11 cellular contexts compared by ENCODE assay signal in the genomic region with DNA sequence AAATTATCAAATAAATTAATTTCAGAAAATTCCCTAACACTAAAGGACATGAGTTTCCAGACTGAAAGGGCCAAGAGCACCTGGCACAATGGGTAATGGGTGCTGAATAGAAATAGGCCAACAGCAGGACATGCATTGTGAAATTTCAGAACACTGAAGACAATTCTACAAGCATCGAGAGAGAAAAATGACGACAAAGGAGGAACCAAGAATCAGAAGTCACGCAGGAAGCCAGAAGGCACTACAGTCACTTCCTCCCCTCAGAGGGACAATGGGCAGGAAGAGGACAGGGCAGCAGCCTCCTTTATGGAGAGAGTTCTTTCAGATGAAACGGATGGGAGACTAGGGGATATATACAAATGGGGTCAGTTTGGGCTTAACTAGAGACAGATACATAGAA. TPM values are rescaled to one million over a fixed set of nuclear protein-coding genes. Genes with fewer than 3 reads are reported as not detected.
A peak's percentile ranks its signal among the peaks of the same experiment; 100 is the strongest.
DNase-seq lines count a peak whose midpoint lies in the region; ATAC-seq and TF ChIP-seq lines count a peak whose summit lies in the region.
"Had no signal": no experiment of that assay in that cellular context is flagged by ENCODE, and none has a peak within 500 bp of the region (broad histone marks: within the 10 kb centered on the region; RNA-seq: fewer than 3 reads in every experiment).

No MANE protein-coding gene starts in this region.

- H3K9me3 Mint-ChIP-seq in CD4-positive, CD25-positive, alpha-beta regulatory T cell, result peaks cover 0 to 2% (median 0%) of the 10 kb centered on the region in 7 donors
- no peaks in the 10 kb centered on the region for H3K9me3 Mint-ChIP-seq in activated T-helper 1 cell treated with anti-CD3 and anti-CD28 coated beads, Interleukin-12 subunit alpha, Interleukin-12 subunit beta, Interleukin-2, Interleukin-4 antibody, amounts not matched to agents 30 ng/mL and 10 ng/mL and 1 ng/mL, durations not matched to agents 14 hours and 24 hours and 36 hours
- H3K9me3 Mint-ChIP-seq: H9 had no signal

- H3K9me3 ChIP-seq in CD4-positive, CD25-positive, alpha-beta regulatory T cell (ENCODE audit: control insufficient read depth in 2 of 2, low read length in 2 of 2), result no peaks in the 10 kb centered on the region
- H3K9me3 ChIP-seq in lung (ENCODE audit: control insufficient read depth in 2 of 2, insufficient read depth in 1 of 2, low read length in 1 of 2), result no peaks in the 10 kb centered on the region

- H3K4me1 Mint-ChIP-seq in CD4-positive, CD25-positive, alpha-beta regulatory T cell, result peaks cover 7 to 20% (median 12%) of the 10 kb centered on the region in 4 donors
- H3K4me1 Mint-ChIP-seq in activated T-helper 1 cell treated with anti-CD3 and anti-CD28 coated beads, Interleukin-12 subunit alpha, Interleukin-12 subunit beta, Interleukin-2, Interleukin-4 antibody, amounts not matched to agents 30 ng/mL and 10 ng/mL and 1 ng/mL, durations not matched to agents 14 hours and 24 hours and 36 hours (ENCODE audit: low read depth), result peaks cover 17% of the 10 kb centered on the region

- H3K27me3 ChIP-seq in CD4-positive, CD25-positive, alpha-beta regulatory T cell (ENCODE audit: control insufficient read depth, insufficient read depth, low read length), result no peaks in the 10 kb centered on the region
- no peaks in the 10 kb centered on the region for H3K27me3 ChIP-seq in lung (ENCODE audit: control insufficient read depth, insufficient read depth)

- H3K36me3 ChIP-seq in CD4-positive, CD25-positive, alpha-beta regulatory T cell (ENCODE audit: control insufficient read depth, insufficient read depth, low read length), result no peaks in the 10 kb centered on the region
- peaks cover 0 to 3% of the 10 kb centered on the region in 2 donors for H3K36me3 ChIP-seq in lung (ENCODE audit: control insufficient read depth in 2 of 2, insufficient read depth in 2 of 2, low read length in 2 of 2)

- H3K27ac ChIP-seq in CD4-positive, CD25-positive, alpha-beta regulatory T cell (ENCODE audit: insufficient read depth, low read length, poor library complexity, severe bottlenecking), result no peak overlapping the region
- peak overlapping the region in 1 of 2 donors; percentile 63 for H3K27ac ChIP-seq in lung (ENCODE audit: low read depth in 1 of 2, low read length in 1 of 2)

- 14 to 28% methylated on average over 4 of the region's 4 CpGs for WGBS in lung, 2 donors

- H3K27ac Mint-ChIP-seq in CD4-positive, CD25-positive, alpha-beta regulatory T cell, result peak overlapping the region; percentile 45 to 91 (median 85)
- H3K27ac Mint-ChIP-seq in activated T-helper 1 cell treated with anti-CD3 and anti-CD28 coated beads, Interleukin-12 subunit alpha, Interleukin-12 subunit beta, Interleukin-2, Interleukin-4 antibody, amounts not matched to agents 30 ng/mL and 10 ng/mL and 1 ng/mL, durations not matched to agents 14 hours and 24 hours and 36 hours, result peak overlapping the region; percentile 80

- H3K4me3 Mint-ChIP-seq in CD4-positive, CD25-positive, alpha-beta regulatory T cell, result peak overlapping the region in 1 of 4 donors; percentile 10
- H3K4me3 Mint-ChIP-seq in activated T-helper 1 cell treated with anti-CD3 and anti-CD28 coated beads, Interleukin-12 subunit alpha, Interleukin-12 subunit beta, Interleukin-2, Interleukin-4 antibody, amounts not matched to agents 30 ng/mL and 10 ng/mL and 1 ng/mL, durations not matched to agents 14 hours and 24 hours and 36 hours, result no peak overlapping the region
- H3K4me3 Mint-ChIP-seq: H9 had no signal

- DNase-seq in CD4-positive, CD25-positive, alpha-beta regulatory T cell, result peak in 1 of 3 donors; percentile 74
- DNase-seq in activated T-helper 1 cell treated with anti-CD3 and anti-CD28 coated beads, Interleukin-12 subunit alpha, Interleukin-12 subunit beta, Interleukin-2, Interleukin-4 antibody, amounts not matched to agents 30 ng/mL and 10 ng/mL and 1 ng/mL, durations not matched to agents 14 hours and 24 hours and 36 hours (ENCODE audit: low spot score), result no peak
- peak; percentile 32 for DNase-seq in lung (ENCODE audit: low spot score)
- no peak for DNase-seq in OCI-M2 (lab: John Stamatoyannopoulos, UW; ENCODE audit: unreplicated experiment)
- DNase-seq in DMS53 (lab: John Stamatoyannopoulos, UW), result no peak
- DNase-seq: activated T-cell treated with anti-CD3 and anti-CD28 coated beads, Interleukin-2, amount 50 U/mL, for 1 hour; H9; NCI-H446 treated with DMSO at 0.1 percent for 48 hours had no signal

- peak overlapping the region; percentile 22 for H3K4me3 ChIP-seq in CD4-positive, CD25-positive, alpha-beta regulatory T cell (ENCODE audit: low read depth, low read length)
- no peak overlapping the region for H3K4me3 ChIP-seq in lung

- H3K4me1 ChIP-seq in CD4-positive, CD25-positive, alpha-beta regulatory T cell (ENCODE audit: control insufficient read depth, insufficient read depth, low read length, poor library complexity, severe bottlenecking), result peaks cover 8% of the 10 kb centered on the region
- peaks cover 0 to 1% of the 10 kb centered on the region in 2 donors for H3K4me1 ChIP-seq in lung (ENCODE audit: control insufficient read depth in 2 of 2, insufficient read depth in 2 of 2, low read length in 2 of 2)

- peaks cover 5% of the 10 kb centered on the region for H3K36me3 Mint-ChIP-seq in CD4-positive, CD25-positive, alpha-beta regulatory T cell
- H3K36me3 Mint-ChIP-seq in activated T-helper 1 cell treated with anti-CD3 and anti-CD28 coated beads, Interleukin-12 subunit alpha, Interleukin-12 subunit beta, Interleukin-2, Interleukin-4 antibody, amounts not matched to agents 30 ng/mL and 10 ng/mL and 1 ng/mL, durations not matched to agents 14 hours and 24 hours and 36 hours (ENCODE audit: low read depth), result peaks cover 10% of the 10 kb centered on the region

- intact Hi-C loops in activated T-helper 1 cell treated with anti-CD3 and anti-CD28 coated beads, Interleukin-12 subunit alpha, Interleukin-12 subunit beta, Interleukin-2, Interleukin-4 antibody, amounts not matched to agents 30 ng/mL and 10 ng/mL and 1 ng/mL, durations not matched to agents 14 hours and 24 hours and 36 hours (cut with micrococcal nuclease), result no loop called here

- TF ChIP-seq CTCF in lung (IDR thresholded peaks at IDR 0.05; ENCODE audit: control extremely low read depth, extremely low read depth), result no peak

- ATAC-seq in CD4-positive, CD25-positive, alpha-beta regulatory T cell (ENCODE audit: low read depth in 2 of 2), result peak; percentile 55 to 57
- ATAC-seq in HG02884 (IDR thresholded peaks at IDR 0.05; ENCODE audit: unreplicated experiment) (peak; percentile 54), lung (ENCODE audit: insufficient read depth, low FRiP score) (no peak), GM18520 (IDR thresholded peaks at IDR 0.05; ENCODE audit: unreplicated experiment) (no peak), GM19324 (IDR thresholded peaks at IDR 0.05; ENCODE audit: low FRiP score, unreplicated experiment) (no peak)

- H3K27me3 Mint-ChIP-seq in CD4-positive, CD25-positive, alpha-beta regulatory T cell, result no peaks in the 10 kb centered on the region
- no peaks in the 10 kb centered on the region for H3K27me3 Mint-ChIP-seq in activated T-helper 1 cell treated with anti-CD3 and anti-CD28 coated beads, Interleukin-12 subunit alpha, Interleukin-12 subunit beta, Interleukin-2, Interleukin-4 antibody, amounts not matched to agents 30 ng/mL and 10 ng/mL and 1 ng/mL, durations not matched to agents 14 hours and 24 hours and 36 hours (ENCODE audit: insufficient read depth)

RNA-seq across cellular contexts. Expression of gene TMEM230, which starts 22.7 kb away (rescaled TPM):
- 48.3 TPM for total RNA-seq in CD4-positive, CD25-positive, alpha-beta regulatory T cell
- polyA plus RNA-seq in CD4-positive, CD25-positive, alpha-beta regulatory T cell, result 100 to 1,000 TPM; 158 to 237 (median 214) TPM
- 80.3 and 82.1 TPM in 2 replicates for total RNA-seq in activated T-helper 1 cell treated with anti-CD3 and anti-CD28 coated beads, Interleukin-12 subunit alpha, Interleukin-12 subunit beta, Interleukin-2, Interleukin-4 antibody, amounts not matched to agents 30 ng/mL and 10 ng/mL and 1 ng/mL, durations not matched to agents 14 hours and 24 hours and 36 hours
- total RNA-seq in lung, result 10 to 100 TPM; 89.2 to 93.8 TPM
- 100 to 1,000 TPM in 1 of 2 donors, 10 to 100 TPM in 1; 88.3 to 160 TPM for polyA plus RNA-seq in lung

RNA-seq across cellular contexts. Expression of gene PCNA, which starts 29.6 kb away (rescaled TPM):
- 33.0 TPM for total RNA-seq in CD4-positive, CD25-positive, alpha-beta regulatory T cell
- 10 to 100 TPM; 67.5 to 89.9 (median 76.2) TPM for polyA plus RNA-seq in CD4-positive, CD25-positive, alpha-beta regulatory T cell
- 512 and 519 TPM in 2 replicates for total RNA-seq in activated T-helper 1 cell treated with anti-CD3 and anti-CD28 coated beads, Interleukin-12 subunit alpha, Interleukin-12 subunit beta, Interleukin-2, Interleukin-4 antibody, amounts not matched to agents 30 ng/mL and 10 ng/mL and 1 ng/mL, durations not matched to agents 14 hours and 24 hours and 36 hours
- 10 to 100 TPM; 47.9 to 50.0 TPM for total RNA-seq in lung
- polyA plus RNA-seq in lung, result 10 to 100 TPM; 67.3 to 74.1 TPM

RNA-seq across cellular contexts. Expression of gene CDS2, which starts 36.6 kb away (rescaled TPM):
- total RNA-seq in CD4-positive, CD25-positive, alpha-beta regulatory T cell, result 77.9 TPM
- polyA plus RNA-seq in CD4-positive, CD25-positive, alpha-beta regulatory T cell, result 10 to 100 TPM; 47.6 to 75.4 (median 51.5) TPM
- 39.8 and 42.5 TPM in 2 replicates for total RNA-seq in activated T-helper 1 cell treated with anti-CD3 and anti-CD28 coated beads, Interleukin-12 subunit alpha, Interleukin-12 subunit beta, Interleukin-2, Interleukin-4 antibody, amounts not matched to agents 30 ng/mL and 10 ng/mL and 1 ng/mL, durations not matched to agents 14 hours and 24 hours and 36 hours
- total RNA-seq in lung, result 10 to 100 TPM; 39.4 to 50.8 TPM
- polyA plus RNA-seq in lung, result 10 to 100 TPM; 15.7 to 34.6 TPM

Comparison
In these comparisons a context has a peak if more than half of its experiments do, and no peak if none do; other contexts are left out.
1. ATAC-seq: peak in CD4-positive, CD25-positive, alpha-beta regulatory T cell (2 of 2) and HG02884 (single experiment); none in lung (single experiment), GM18520 (single experiment) and GM19324 (single experiment).
2. RNA of gene PCNA, which starts 29.6 kb away (total RNA-seq): 512 to 519 TPM in activated T-helper 1 cell treated with anti-CD3 and anti-CD28 coated beads, Interleukin-12 subunit alpha, Interleukin-12 subunit beta, Interleukin-2, Interleukin-4 antibody, amounts not matched to agents 30 ng/mL and 10 ng/mL and 1 ng/mL, durations not matched to agents 14 hours and 24 hours and 36 hours; 47.9 to 50.0 TPM in lung and 33.0 TPM in CD4-positive, CD25-positive, alpha-beta regulatory T cell (single experiment); every median in the first group is over 10 times any median in the second.